ENCODE assay signal across 8 cellular contexts in genomic region chr11:44568706-44569473, GRCh38.
DNase-seq lines count a peak whose midpoint lies in the region; ATAC-seq and TF ChIP-seq lines count a peak whose summit lies in the region.

No MANE protein-coding gene starts in this region.

- no peaks in the 10 kb centered on the region for H3K27me3 ChIP-seq in muscle layer of duodenum (ENCODE audit: low read depth, low read length)

- no peaks in the 10 kb centered on the region for H3K9me3 ChIP-seq in muscle layer of duodenum (ENCODE audit: control insufficient read depth in 1 of 2, low read length in 2 of 2)

- H3K4me3 ChIP-seq in muscle layer of duodenum (ENCODE audit: low read depth in 1 of 2, low read length in 2 of 2) = peak overlapping the region in 1 of 2 donors; percentile 6

- H3K36me3 ChIP-seq in muscle layer of duodenum (ENCODE audit: control insufficient read depth in 1 of 2, insufficient read depth in 2 of 2, low read length in 2 of 2) = no peaks in the 10 kb centered on the region

- H3K4me1 ChIP-seq in muscle layer of duodenum (ENCODE audit: control insufficient read depth in 1 of 2, insufficient read depth in 2 of 2, low read length in 2 of 2) = peaks cover 24 to 36% of the 10 kb centered on the region in 2 donors

- H3K27me3 Mint-ChIP-seq in nephron progenitor cell (ENCODE audit: low read depth, poor library complexity) = peaks cover 38% of the 10 kb centered on the region

- H3K27ac Mint-ChIP-seq in stimulated activated effector memory CD8-positive, alpha-beta T cell treated with anti-CD3 and anti-CD28 coated beads, Interleukin-12 subunit alpha, Interleukin-12 subunit beta, amount 100 ng/mL, for 72 hours = peak overlapping the region; percentile 91
- no peak overlapping the region for H3K27ac Mint-ChIP-seq in nephron progenitor cell

- no peak for TF ChIP-seq CTCF in nephron progenitor cell (IDR thresholded peaks at IDR 0.05)

- H3K4me1 Mint-ChIP-seq in stimulated activated effector memory CD8-positive, alpha-beta T cell treated with anti-CD3 and anti-CD28 coated beads, Interleukin-12 subunit alpha, Interleukin-12 subunit beta, amount 100 ng/mL, for 72 hours = peaks cover 71% of the 10 kb centered on the region
- peaks cover 50% of the 10 kb centered on the region for H3K4me1 Mint-ChIP-seq in nephron progenitor cell

- no peaks in the 10 kb centered on the region for H3K9me3 Mint-ChIP-seq in stimulated activated effector memory CD8-positive, alpha-beta T cell treated with anti-CD3 and anti-CD28 coated beads, Interleukin-12 subunit alpha, Interleukin-12 subunit beta, amount 100 ng/mL, for 72 hours
- no peaks in the 10 kb centered on the region for H3K9me3 Mint-ChIP-seq in nephron progenitor cell

- peak overlapping the region; percentile 85 for H3K4me3 Mint-ChIP-seq in stimulated activated effector memory CD8-positive, alpha-beta T cell treated with anti-CD3 and anti-CD28 coated beads, Interleukin-12 subunit alpha, Interleukin-12 subunit beta, amount 100 ng/mL, for 72 hours
- no peak overlapping the region for H3K4me3 Mint-ChIP-seq in nephron progenitor cell

- peak overlapping the region; percentile 67 for H3K27ac ChIP-seq in muscle layer of duodenum (ENCODE audit: low read length)

- H3K36me3 Mint-ChIP-seq in stimulated activated effector memory CD8-positive, alpha-beta T cell treated with anti-CD3 and anti-CD28 coated beads, Interleukin-12 subunit alpha, Interleukin-12 subunit beta, amount 100 ng/mL, for 72 hours = peaks cover 67% of the 10 kb centered on the region
- H3K36me3 Mint-ChIP-seq in nephron progenitor cell (ENCODE audit: low read depth) = no peaks in the 10 kb centered on the region

- ATAC-seq in GM21529 (IDR thresholded peaks at IDR 0.05; ENCODE audit: unreplicated experiment) = peak; percentile 41
- ATAC-seq in stimulated activated effector memory CD8-positive, alpha-beta T cell treated with anti-CD3 and anti-CD28 coated beads, Interleukin-12 subunit alpha, Interleukin-12 subunit beta, amount 100 ng/mL, for 72 hours = peak; percentile 84

- peak; percentile 51 for DNase-seq in COLO829 (ENCODE audit: low spot score)
- DNase-seq in KG1 (lab: John Stamatoyannopoulos, UW) = peak; percentile 92
- peak; percentile 86 for DNase-seq in activated CD4-positive, alpha-beta T cell treated with anti-CD3 and anti-CD28 coated beads, Interleukin-2, amount 50 U/mL, for 1 hour
- DNase-seq in dedifferentiated amniotic fluid mesenchymal stem cell (ENCODE audit: extremely low spot score) = peak; percentile 79
- peak; percentile 71 to 92 for DNase-seq in stimulated activated effector memory CD8-positive, alpha-beta T cell treated with anti-CD3 and anti-CD28 coated beads, Interleukin-12 subunit alpha, Interleukin-12 subunit beta, amount 100 ng/mL, for 72 hours (ENCODE audit: low spot score in 2 of 2)
- DNase-seq in nephron progenitor cell = no peak
